8 cellular contexts compared by ENCODE assay signal in the genomic region with DNA sequence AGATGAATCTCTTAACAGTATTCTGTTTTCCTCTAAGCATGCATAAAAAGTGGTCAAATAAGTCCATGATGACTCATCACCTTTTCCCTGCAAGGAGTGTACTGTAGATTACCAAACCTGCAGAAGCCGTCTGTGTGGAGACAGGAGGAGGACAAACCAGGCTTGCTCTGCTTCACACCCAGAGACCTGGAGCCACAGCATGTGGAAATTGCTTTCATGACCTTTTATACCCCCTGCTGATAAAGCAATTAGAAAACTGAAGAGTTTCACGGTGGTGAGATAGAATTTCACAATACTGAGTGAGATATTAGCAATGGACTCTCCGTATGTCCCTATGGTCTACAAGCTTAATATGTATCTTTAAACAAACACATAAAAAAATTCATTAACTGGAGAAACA. TPM values are rescaled to one million over a fixed set of nuclear protein-coding genes. Genes with fewer than 3 reads are reported as not detected.
DNase-seq lines count a peak whose midpoint lies in the region; ATAC-seq and TF ChIP-seq lines count a peak whose summit lies in the region.

No MANE protein-coding gene starts in this region.

- TF ChIP-seq POLR2A in testis (IDR thresholded peaks at IDR 0.05): no peak
- no peak for TF ChIP-seq POLR2A in tibial nerve (IDR thresholded peaks at IDR 0.05)

- peaks cover 3% of the 10 kb centered on the region for H3K36me3 ChIP-seq in Caco-2 (ENCODE audit: control insufficient read depth, insufficient read depth, low read length)
- no peaks in the 10 kb centered on the region for H3K36me3 ChIP-seq in testis (ENCODE audit: low read depth, missing control alignments)
- H3K36me3 ChIP-seq in tibial nerve: peaks cover 0 to 68% (median 19%) of the 10 kb centered on the region in 3 donors

- TF ChIP-seq EP300 in tibial nerve (IDR thresholded peaks at IDR 0.05): no peak

- BruUV-seq in Caco-2 (replicated peaks; lab: Mats Ljungman, UMichigan): TSS peak; percentile 18

- peaks cover 7% of the 10 kb centered on the region; the same call in 1 of the 2 replicates for H3K4me1 ChIP-seq in Caco-2
- peaks cover 3% of the 10 kb centered on the region for H3K4me1 ChIP-seq in testis
- no peaks in the 10 kb centered on the region for H3K4me1 ChIP-seq in tibial nerve

- H3K27ac ChIP-seq in testis (no peak overlapping the region), tibial nerve (no peak overlapping the region)

- H3K4me3 ChIP-seq in Caco-2 (ENCODE audit: low read depth, low read length) (no peak overlapping the region), testis (no peak overlapping the region), tibial nerve (no peak overlapping the region)

- peaks cover 58% of the 10 kb centered on the region for H3K36me3 Mint-ChIP-seq in Caco-2 (ENCODE audit: insufficient read depth, unreplicated experiment)

- no peak overlapping the region for H3K4me3 Mint-ChIP-seq in Caco-2 (ENCODE audit: unreplicated experiment)

- peak; percentile 78 for ATAC-seq in left lobe of liver

- no peak for TF ChIP-seq CTCF in Caco-2 (IDR thresholded peaks at IDR 0.05; ENCODE audit: insufficient read depth in 1 of 2, low read depth in 1 of 2, low read length in 1 of 2, severe bottlenecking in 1 of 2, unreplicated experiment in 1 of 2)
- TF ChIP-seq CTCF in testis (IDR thresholded peaks at IDR 0.05): no peak
- TF ChIP-seq CTCF in tibial nerve (IDR thresholded peaks at IDR 0.05): no peak

- no peaks in the 10 kb centered on the region for H3K4me1 Mint-ChIP-seq in Caco-2 (ENCODE audit: low read depth, unreplicated experiment)

- intact Hi-C loops in Caco-2 (cut with micrococcal nuclease; ENCODE audit: unreplicated experiment) (no loop called here), testis (cut with DNase I; ENCODE audit: low total_unique reads) (no loop called here)

- H3K27me3 Mint-ChIP-seq in Caco-2 (ENCODE audit: insufficient read depth, unreplicated experiment): no peaks in the 10 kb centered on the region

- CTCF ChIA-PET in Caco-2 (lab: Charles Lee): interaction anchor here (1.1 kb wide), 1 partner anchor 36 kb away, joined by 3 read pairs; no protein-coding TSS in a partner anchor

- no peak overlapping the region for H3K27ac Mint-ChIP-seq in Caco-2 (ENCODE audit: unreplicated experiment)

- 58 to 67% methylated on average over 3 of the region's 3 CpGs for WGBS in testis, 2 donors
- WGBS in tibial nerve, 2 donors: 65% methylated on average over 3 of the region's 3 CpGs

- no peaks in the 10 kb centered on the region for H3K9me3 Mint-ChIP-seq in Caco-2 (ENCODE audit: unreplicated experiment)

- H3K27me3 ChIP-seq in Caco-2 (replicated peaks; ENCODE audit: control insufficient read depth, insufficient read depth, low read length): no peaks in the 10 kb centered on the region
- H3K27me3 ChIP-seq in testis: no peaks in the 10 kb centered on the region
- no peaks in the 10 kb centered on the region for H3K27me3 ChIP-seq in tibial nerve

- DNase-seq in Caco-2 (peak; percentile 52 to 63), HT-29 (ENCODE audit: low spot score) (peak; percentile 68), amniotic epithelial cell (ENCODE audit: low read depth) (peak; percentile 96), left lobe of liver (ENCODE audit: low spot score) (no peak), T-helper 1 cell (no peak), cerebellum (ENCODE audit: low spot score) (no peak), testis (no peak), tibial nerve (ENCODE audit: low spot score in 2 of 2) (no peak)

- H3K9me3 ChIP-seq in Caco-2: no peaks in the 10 kb centered on the region
- no peaks in the 10 kb centered on the region for H3K9me3 ChIP-seq in testis
- no peaks in the 10 kb centered on the region for H3K9me3 ChIP-seq in tibial nerve

- POLR2A ChIA-PET in Caco-2 (lab: Charles Lee): interaction anchor here (0.7 kb wide), 1 partner anchor 14 kb away, joined by 10 read pairs; no protein-coding TSS in a partner anchor

RNA-seq across cellular contexts. Expression of a gene that starts 9.4 kb away (rescaled TPM):
- total RNA-seq in Caco-2 (2022): 0.79 TPM in 1 of 2 replicates, not detected in the other
- total RNA-seq in HT-29 (2014; rRNA removed; shearing (Covaris generic)): 0.23 TPM in 1 of 2 replicates, not detected in the other
- not detected for total RNA-seq in left lobe of liver
- 1.1 TPM for total RNA-seq in cerebellum
- total RNA-seq in testis: 1 to 10 TPM in 1 of 2 donors, under 1 TPM in 1; 0.62 to 1.4 TPM
- polyA plus RNA-seq in testis (ENCODE audit: insufficient read depth, low read depth, low replicate concordance): 0.98 TPM
- 1 to 10 TPM in 1 of 4 donors, not detected in 3; 1.7 TPM for total RNA-seq in tibial nerve

RNA-seq across cellular contexts. Expression of a gene that starts 13.1 kb away (rescaled TPM):
- total RNA-seq in Caco-2 (2022): 80.2 and 80.4 TPM in 2 replicates
- total RNA-seq in HT-29 (2014; rRNA removed; shearing (Covaris generic)): 41.2 and 43.2 TPM in 2 replicates
- 19.4 TPM for total RNA-seq in left lobe of liver
- total RNA-seq in cerebellum: 22.6 TPM
- total RNA-seq in testis: 10 to 100 TPM; 31.1 to 34.9 TPM
- polyA plus RNA-seq in testis (ENCODE audit: insufficient read depth, low read depth, low replicate concordance): 27.3 TPM
- 10 to 100 TPM; 14.9 to 19.5 (median 18.9) TPM for total RNA-seq in tibial nerve

RNA-seq across cellular contexts. Expression of a gene that starts 15.6 kb away (rescaled TPM):
- total RNA-seq in Caco-2 (2022) (19.9 and 22.2 TPM in 2 replicates), left lobe of liver (24.0 TPM), cerebellum (8.4 TPM), testis (10 to 100 TPM; 30.3 to 39.8 TPM), tibial nerve (10 to 100 TPM; 14.4 to 21.8 (median 18.2) TPM)
- 22.2 and 26.6 TPM in 2 replicates for total RNA-seq in HT-29 (2014; rRNA removed; shearing (Covaris generic))
- polyA plus RNA-seq in testis (ENCODE audit: insufficient read depth, low read depth, low replicate concordance): 28.6 TPM

RNA-seq across cellular contexts. Expression of a gene that starts 29.0 kb away (rescaled TPM):
- total RNA-seq in Caco-2 (2022): 20.1 and 23.1 TPM in 2 replicates
- total RNA-seq in HT-29 (2014; rRNA removed; shearing (Covaris generic)): 10.0 and 11.1 TPM in 2 replicates
- 9.7 TPM for total RNA-seq in left lobe of liver
- 6.4 TPM for total RNA-seq in cerebellum
- total RNA-seq in testis: 10 to 100 TPM; 26.4 to 49.6 TPM
- 125 TPM for polyA plus RNA-seq in testis (ENCODE audit: insufficient read depth, low read depth, low replicate concordance)
- total RNA-seq in tibial nerve: 10 to 100 TPM in 2 of 4 donors, 1 to 10 TPM in 2; 3.3 to 15.3 (median 8.6) TPM

Comparison
In these comparisons a context has a peak if more than half of its experiments do, and no peak if none do; other contexts are left out.
1. DNase-seq: peak in Caco-2 (2 of 2), HT-29 (single experiment) and amniotic epithelial cell (single experiment); none in left lobe of liver (single experiment), T-helper 1 cell (0 of 5), cerebellum (single experiment), testis (single experiment) and tibial nerve (0 of 2).